ENCODE assay signal across 9 cellular contexts in genomic region chr6:31763617-31763940, GRCh38. TPM values are rescaled to one million over a fixed set of nuclear protein-coding genes. Genes with fewer than 3 reads are reported as not detected.
DNase-seq lines count a peak whose midpoint lies in the region; ATAC-seq and TF ChIP-seq lines count a peak whose summit lies in the region.
"Had no signal": no experiment of that assay in that cellular context is flagged by ENCODE, and none has a peak within 500 bp of the region (broad histone marks: within the 10 kb centered on the region; RNA-seq: fewer than 3 reads in every experiment).

No MANE protein-coding gene starts in this region.

- no peaks in the 10 kb centered on the region for H3K9me3 ChIP-seq in heart left ventricle

- H3K4me1 ChIP-seq in heart left ventricle: peaks cover 0 to 21% (median 6%) of the 10 kb centered on the region in 12 donors

- POLR2A ChIA-PET in WTC11 (lab: Charles Lee): interaction anchor here (0.5 to 0.8 kb wide), 2 partner anchors 11 to 82 kb away, joined by 3 read pairs; partner anchors contain the start of gene LY6G5C

- peak in 3 of 4 donors; percentile 55 to 77 (median 57) for ATAC-seq in heart left ventricle
- ATAC-seq in Right ventricle myocardium superior (ENCODE audit: poor library complexity): no peak
- ATAC-seq in WTC11: peak; percentile 41
- ATAC-seq in HG03520 (IDR thresholded peaks at IDR 0.05; ENCODE audit: unreplicated experiment): no peak

- CTCF ChIA-PET in WTC11 (lab: Charles Lee): interaction anchor here (0.8 to 1.3 kb wide), 3 partner anchors 10 to 74 kb away, joined by 3 to 6 read pairs (median 5); no protein-coding TSS in a partner anchor

- peaks cover 22% of the 10 kb centered on the region for H3K36me3 Mint-ChIP-seq in WTC11

- 0 to 16% (median 3%) methylated on average over 1 of the region's 1 CpG for WGBS in heart left ventricle, 4 donors

- H3K27ac ChIP-seq in heart left ventricle: peak overlapping the region in 1 of 12 donors; percentile 47
- H3K27ac ChIP-seq: epithelial cell of prostate had no signal

- H3K4me3 ChIP-seq in heart left ventricle: no peak overlapping the region

- H3K4me3 Mint-ChIP-seq in WTC11: no peak overlapping the region

- TF ChIP-seq POLR2A in heart left ventricle (IDR thresholded peaks at IDR 0.05): no peak

- peaks cover 0 to 29% (median 0%) of the 10 kb centered on the region in 9 donors for H3K36me3 ChIP-seq in heart left ventricle

- intact Hi-C loops in heart left ventricle (cut with DNase I) (loop anchor here in 3 of 10 donors (5.0 to 10.0 kb wide), 3 partner anchors 36 to 81 kb away; partner anchors contain the start of genes LY6G5C (in 2 of the 3) and DDAH2 (in 1 of the 3)), Right ventricle myocardium superior (cut with DNase I) (no loop called here)

- H3K4me1 Mint-ChIP-seq in WTC11: peaks cover 23% of the 10 kb centered on the region

- no peaks in the 10 kb centered on the region for H3K27me3 ChIP-seq in heart left ventricle

- peak in 1 of 12 donors; percentile 11 for TF ChIP-seq CTCF in heart left ventricle (IDR thresholded peaks at IDR 0.05)
- no peak for TF ChIP-seq CTCF in WTC11 (IDR thresholded peaks at IDR 0.05)
- TF ChIP-seq CTCF in GM10266 (IDR thresholded peaks at IDR 0.05; ENCODE audit: control insufficient read depth, insufficient read depth, low read depth, missing control alignments): no peak

- H3K27me3 Mint-ChIP-seq in WTC11 (ENCODE audit: low read depth): no peaks in the 10 kb centered on the region; the same call in 1 of the 2 replicates

- H3K9me3 Mint-ChIP-seq in WTC11: no peaks in the 10 kb centered on the region

- H3K27ac Mint-ChIP-seq in WTC11: 0 out of 2 replicates have a peak overlapping the region, but pooled peaks have one; percentile 7

- peak in 1 of 5 donors; percentile 34 for DNase-seq in heart left ventricle
- no peak for DNase-seq in Right ventricle myocardium superior
- peak; percentile 33 for DNase-seq in WTC11 (ENCODE audit: low spot score)
- peak; percentile 96 for DNase-seq in hepatic stellate cell (ENCODE audit: low spot score)
- DNase-seq in T1000 (lab: John Stamatoyannopoulos, UW): no peak
- no peak for DNase-seq in GM10266 (ENCODE audit: extremely low spot score)
- DNase-seq in NCI-H2227 (lab: John Stamatoyannopoulos, UW; ENCODE audit: unreplicated experiment): no peak

TF ChIP-seq in WTC11, 78 proteins besides CTCF, POLR2A, EP300 and RAD21:
- TF ChIP-seq ZNF281 (CRISPR knock-in tag; IDR thresholded peaks at IDR 0.05) (no peak), ATF2 (CRISPR knock-in tag; IDR thresholded peaks at IDR 0.05; ENCODE audit: borderline replicate concordance, low read depth) (no peak), NR2C2 (CRISPR knock-in tag; IDR thresholded peaks at IDR 0.05) (no peak), TEAD1 (CRISPR knock-in tag; IDR thresholded peaks at IDR 0.05) (no peak), FOXP1 (CRISPR knock-in tag; IDR thresholded peaks at IDR 0.05; ENCODE audit: borderline replicate concordance) (no peak), CBFB (CRISPR knock-in tag; IDR thresholded peaks at IDR 0.05; ENCODE audit: low read depth) (no peak), ZNF138 (CRISPR knock-in tag; conservative IDR thresholded peaks at IDR 0.05) (no peak), PREB (CRISPR knock-in tag; IDR thresholded peaks at IDR 0.05; ENCODE audit: borderline replicate concordance) (no peak), GABPB1 (CRISPR knock-in tag; IDR thresholded peaks at IDR 0.05) (no peak), JUN (CRISPR knock-in tag; IDR thresholded peaks at IDR 0.05) (no peak), ZNF232 (CRISPR knock-in tag; IDR thresholded peaks at IDR 0.05) (no peak), NFE2L1 (CRISPR knock-in tag; IDR thresholded peaks at IDR 0.05) (no peak), RELA (CRISPR knock-in tag; IDR thresholded peaks at IDR 0.05; ENCODE audit: borderline replicate concordance) (no peak), E2F5 (CRISPR knock-in tag; IDR thresholded peaks at IDR 0.05) (no peak), HMGA2 (CRISPR knock-in tag; IDR thresholded peaks at IDR 0.05) (no peak), GTF2I (CRISPR knock-in tag; conservative IDR thresholded peaks at IDR 0.05) (no peak), ATF6 (CRISPR knock-in tag; IDR thresholded peaks at IDR 0.05) (no peak)

RNA-seq across cellular contexts. Expression of gene SAPCD1, which starts 1.1 kb away (rescaled TPM):
- 1 to 10 TPM in 1 of 9 donors, under 1 TPM in 2, not detected in 6; 0.73 to 1.5 (median 0.76) TPM for total RNA-seq in heart left ventricle
- polyA plus RNA-seq in heart left ventricle: under 1 TPM; 0.35 to 0.50 TPM
- 0.86 TPM for total RNA-seq in Right ventricle myocardium superior
- total RNA-seq in WTC11 (2021): 13.3 to 16.9 TPM (median 13.7 TPM) in 3 replicates

RNA-seq across cellular contexts. Expression of gene VWA7, which starts 13.5 kb away (rescaled TPM):
- total RNA-seq in heart left ventricle (10 to 100 TPM in 7 of 9 donors, 1 to 10 TPM in 2; 8.0 to 25.8 (median 16.1) TPM), Right ventricle myocardium superior (9.5 TPM), WTC11 (2021) (1.2 to 1.8 TPM (median 1.4 TPM) in 3 replicates)
- polyA plus RNA-seq in heart left ventricle: 1 to 10 TPM; 4.0 to 6.2 TPM

RNA-seq across cellular contexts. Expression of gene MSH5, which starts 23.8 kb away (rescaled TPM):
- 1 to 10 TPM in 7 of 9 donors, under 1 TPM in 2; 0.44 to 8.4 (median 1.9) TPM for total RNA-seq in heart left ventricle
- polyA plus RNA-seq in heart left ventricle: 1 to 10 TPM; 1.0 to 2.3 TPM
- 1.8 TPM for total RNA-seq in Right ventricle myocardium superior
- 43.1 to 62.3 TPM (median 56.1 TPM) in 3 replicates for total RNA-seq in WTC11 (2021)

RNA-seq across cellular contexts. Expression of gene CLIC1, which starts 27.2 kb away (rescaled TPM):
- total RNA-seq in heart left ventricle: 100 to 1,000 TPM in 6 of 9 donors, 10 to 100 TPM in 3; 72.5 to 310 (median 124) TPM
- polyA plus RNA-seq in heart left ventricle: 100 to 1,000 TPM in 1 of 2 donors, 10 to 100 TPM in 1; 68.0 to 392 TPM
- total RNA-seq in Right ventricle myocardium superior: 86.8 TPM
- total RNA-seq in WTC11 (2021): 229 to 244 TPM (median 230 TPM) in 3 replicates

RNA-seq across cellular contexts. Expression of gene VARS1, which starts 32.0 kb away (rescaled TPM):
- 10 to 100 TPM; 18.6 to 61.8 (median 26.1) TPM for total RNA-seq in heart left ventricle
- 10 to 100 TPM; 21.9 to 54.6 TPM for polyA plus RNA-seq in heart left ventricle
- 22.1 TPM for total RNA-seq in Right ventricle myocardium superior
- 147 to 177 TPM (median 161 TPM) in 3 replicates for total RNA-seq in WTC11 (2021)

Comparison
In these comparisons a context has a peak if more than half of its experiments do, and no peak if none do; other contexts are left out.
1. ATAC-seq: peak in heart left ventricle (3 of 4) and WTC11 (single experiment); none in Right ventricle myocardium superior (single experiment) and HG03520 (single experiment).
2. DNase-seq: peak in WTC11 (single experiment) and hepatic stellate cell (single experiment); none in Right ventricle myocardium superior (single experiment), T1000 (single experiment), GM10266 (single experiment) and NCI-H2227 (single experiment).